In the genomic region with DNA sequence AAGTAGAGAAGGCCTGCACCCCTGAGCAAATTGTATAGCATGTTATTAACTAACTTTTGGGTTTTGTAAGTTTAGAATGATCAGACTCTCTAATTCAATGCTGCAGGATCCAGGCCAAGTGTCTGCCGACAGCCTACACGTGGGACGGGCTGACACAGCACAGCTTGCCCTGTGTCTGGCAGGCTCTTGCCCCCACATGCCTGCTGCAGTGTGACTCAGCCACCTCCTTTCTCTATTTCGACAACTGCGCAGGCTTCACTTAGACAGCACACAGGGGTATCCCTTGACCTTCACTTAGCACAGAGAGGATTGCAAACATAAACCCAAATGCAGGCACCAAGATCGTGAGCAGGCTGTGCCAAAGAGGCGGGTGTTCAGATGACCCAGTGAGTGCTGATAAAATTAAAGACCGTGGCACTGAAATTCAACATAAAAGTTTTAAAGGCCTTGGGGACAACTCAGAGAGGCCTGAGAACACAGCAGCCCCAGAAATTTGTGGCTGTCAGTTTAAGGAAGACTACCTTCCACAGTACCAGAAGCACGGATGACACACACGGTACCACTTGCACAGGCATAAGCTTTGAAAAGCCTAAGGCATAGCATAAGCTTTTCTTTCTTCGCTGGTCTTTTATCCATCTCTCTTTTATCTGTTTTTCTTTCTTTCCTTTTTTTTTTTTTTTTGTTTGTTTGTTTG, we compare ENCODE assay signal across 12 cellular contexts. TPM values are rescaled to one million over a fixed set of nuclear protein-coding genes. Genes with fewer than 3 reads are reported as not detected.
DNase-seq lines count a peak whose midpoint lies in the region; ATAC-seq, FAIRE-seq and TF ChIP-seq lines count a peak whose summit lies in the region.
"Had no signal": no experiment of that assay in that cellular context is flagged by ENCODE, and none has a peak within 500 bp of the region (broad histone marks: within the 10 kb centered on the region; RNA-seq: fewer than 3 reads in every experiment).

No MANE protein-coding gene starts in this region.

- H3K27ac ChIP-seq in Panc1 (ENCODE audit: low read length): no peak overlapping the region

- no peak for TF ChIP-seq CTCF in Panc1 (IDR thresholded peaks at IDR 0.05)

- no peak overlapping the region for H3K27ac Mint-ChIP-seq in activated CD8-positive, alpha-beta T cell treated with anti-CD3 and anti-CD28 coated beads, Interleukin-2, amount 10 ng/mL, durations not matched to agents 7 days and 5 days
- no peak overlapping the region for H3K27ac Mint-ChIP-seq in natural killer cell treated with Interleukin-12 subunit alpha and Interleukin-12 subunit beta and Interleukin-15 and Interleukin-18, amount 100 ng/mL, for 72 hours
- H3K27ac Mint-ChIP-seq: activated CD4-positive, alpha-beta memory T cell treated with anti-CD3 and anti-CD28 coated beads for 36 hours; immature natural killer cell had no signal

- no TSS peak for BruUV-seq in Panc1 (replicated peaks; lab: Mats Ljungman, UMichigan)

- POLR2A ChIA-PET in Panc1 (lab: Charles Lee): interaction anchor here (0.7 kb wide), 1 partner anchor 834 kb away, joined by 7 read pairs; no protein-coding TSS in a partner anchor
- POLR2A ChIA-PET in activated CD8-positive, alpha-beta T cell treated with anti-CD3 and anti-CD28 coated beads, Interleukin-2, amount 10 ng/mL, durations not matched to agents 7 days and 5 days (lab: Charles Lee): no interaction called here

- intact Hi-C loops in Panc1 (cut with micrococcal nuclease; ENCODE audit: unreplicated experiment): no loop called here

- H3K4me1 Mint-ChIP-seq in activated CD8-positive, alpha-beta T cell treated with anti-CD3 and anti-CD28 coated beads, Interleukin-2, amount 10 ng/mL, durations not matched to agents 7 days and 5 days (ENCODE audit: low read depth): no peaks in the 10 kb centered on the region
- H3K4me1 Mint-ChIP-seq in natural killer cell treated with Interleukin-12 subunit alpha and Interleukin-12 subunit beta and Interleukin-15 and Interleukin-18, amount 100 ng/mL, for 72 hours (ENCODE audit: low read depth in 2 of 2): no peaks in the 10 kb centered on the region
- H3K4me1 Mint-ChIP-seq: central memory CD8-positive, alpha-beta T cell; immature natural killer cell had no signal

- no peaks in the 10 kb centered on the region for H3K9me3 ChIP-seq in Panc1 (ENCODE audit: control insufficient read depth, insufficient read depth, low read depth, low read length)

- 0 out of 2 replicates have a peak, but pooled peaks have one; percentile 39 for ATAC-seq in Panc1
- ATAC-seq in activated CD8-positive, alpha-beta T cell treated with anti-CD3 and anti-CD28 coated beads, Interleukin-2, amount 10 ng/mL, durations not matched to agents 7 days and 5 days: no peak
- no peak for ATAC-seq in natural killer cell treated with Interleukin-12 subunit alpha and Interleukin-12 subunit beta and Interleukin-15 and Interleukin-18, amount 100 ng/mL, for 72 hours

- no peak for DNase-seq in Panc1 (ENCODE audit: low read depth, low spot score)
- peak; percentile 44 for DNase-seq in fibroblast of peridontal ligament (ENCODE audit: extremely low read depth)
- peak; percentile 22 for DNase-seq in middle frontal gyrus (ENCODE audit: extremely low spot score, low spot score)
- DNase-seq in urothelium cell line (ENCODE audit: low spot score): peak; percentile 74
- DNase-seq in retina: no peak
- no peak for DNase-seq in activated CD8-positive, alpha-beta T cell treated with anti-CD3 and anti-CD28 coated beads, Interleukin-2, amount 10 ng/mL, durations not matched to agents 7 days and 5 days
- DNase-seq in natural killer cell treated with Interleukin-12 subunit alpha and Interleukin-12 subunit beta and Interleukin-15 and Interleukin-18, amount 100 ng/mL, for 72 hours (ENCODE audit: low spot score): no peak
- DNase-seq in NCI-H2107 treated with DMSO at 0.1 percent for 48 hours (lab: John Stamatoyannopoulos, UW; ENCODE audit: unreplicated experiment): no peak
- DNase-seq: activated CD4-positive, alpha-beta memory T cell treated with anti-CD3 and anti-CD28 coated beads for 36 hours; GF-D8; immature natural killer cell had no signal

- no peak overlapping the region for H3K4me3 Mint-ChIP-seq in activated CD8-positive, alpha-beta T cell treated with anti-CD3 and anti-CD28 coated beads, Interleukin-2, amount 10 ng/mL, durations not matched to agents 7 days and 5 days
- no peak overlapping the region for H3K4me3 Mint-ChIP-seq in natural killer cell treated with Interleukin-12 subunit alpha and Interleukin-12 subunit beta and Interleukin-15 and Interleukin-18, amount 100 ng/mL, for 72 hours
- H3K4me3 Mint-ChIP-seq: activated CD4-positive, alpha-beta memory T cell treated with anti-CD3 and anti-CD28 coated beads for 36 hours; central memory CD8-positive, alpha-beta T cell; immature natural killer cell had no signal

- H3K9me3 Mint-ChIP-seq in activated CD8-positive, alpha-beta T cell treated with anti-CD3 and anti-CD28 coated beads, Interleukin-2, amount 10 ng/mL, durations not matched to agents 7 days and 5 days (ENCODE audit: insufficient read depth): no peaks in the 10 kb centered on the region
- H3K9me3 Mint-ChIP-seq in natural killer cell treated with Interleukin-12 subunit alpha and Interleukin-12 subunit beta and Interleukin-15 and Interleukin-18, amount 100 ng/mL, for 72 hours: no peaks in the 10 kb centered on the region
- H3K9me3 Mint-ChIP-seq: activated CD4-positive, alpha-beta memory T cell treated with anti-CD3 and anti-CD28 coated beads for 36 hours; central memory CD8-positive, alpha-beta T cell; immature natural killer cell had no signal

- H3K27me3 Mint-ChIP-seq in activated CD8-positive, alpha-beta T cell treated with anti-CD3 and anti-CD28 coated beads, Interleukin-2, amount 10 ng/mL, durations not matched to agents 7 days and 5 days (ENCODE audit: low read depth): no peaks in the 10 kb centered on the region
- H3K27me3 Mint-ChIP-seq in natural killer cell treated with Interleukin-12 subunit alpha and Interleukin-12 subunit beta and Interleukin-15 and Interleukin-18, amount 100 ng/mL, for 72 hours: no peaks in the 10 kb centered on the region
- H3K27me3 Mint-ChIP-seq: activated CD4-positive, alpha-beta memory T cell treated with anti-CD3 and anti-CD28 coated beads for 36 hours; central memory CD8-positive, alpha-beta T cell had no signal

- FAIRE-seq in urothelium cell line (lab: Jason Lieb, UNC): no peak

- H3K4me1 ChIP-seq in Panc1 (ENCODE audit: control insufficient read depth, insufficient read depth, low read length): no peaks in the 10 kb centered on the region

- H3K4me3 ChIP-seq in Panc1 (ENCODE audit: low read depth in 2 of 2, low read length in 2 of 2): no peak overlapping the region

- H3K36me3 ChIP-seq in Panc1 (ENCODE audit: control insufficient read depth, insufficient read depth, low read length): no peaks in the 10 kb centered on the region

- peaks cover 19% of the 10 kb centered on the region for H3K27me3 ChIP-seq in Panc1 (ENCODE audit: control insufficient read depth, insufficient read depth, low read length)

- H3K36me3 Mint-ChIP-seq in activated CD8-positive, alpha-beta T cell treated with anti-CD3 and anti-CD28 coated beads, Interleukin-2, amount 10 ng/mL, durations not matched to agents 7 days and 5 days (ENCODE audit: low read depth): peaks cover 35% of the 10 kb centered on the region
- H3K36me3 Mint-ChIP-seq in natural killer cell treated with Interleukin-12 subunit alpha and Interleukin-12 subunit beta and Interleukin-15 and Interleukin-18, amount 100 ng/mL, for 72 hours: peaks cover 4% of the 10 kb centered on the region

- in situ Hi-C loops in Panc1 (cut with HindIII; ENCODE audit: low pct_unique_long_range_greater_than_20kb, low sequenced_read_pairs): no loop called here

- CTCF ChIA-PET in Panc1 (lab: Charles Lee): interaction anchor here (0.7 kb wide), 1 partner anchor 192 kb away, joined by 5 read pairs; no protein-coding TSS in a partner anchor
- CTCF ChIA-PET in activated CD8-positive, alpha-beta T cell treated with anti-CD3 and anti-CD28 coated beads, Interleukin-2, amount 10 ng/mL, durations not matched to agents 7 days and 5 days (lab: Charles Lee): no interaction called here

RNA-seq across cellular contexts. Expression of gene SCN3B, which starts 37.8 kb away (rescaled TPM):
- total RNA-seq in Panc1 (2021; ENCODE audit: unreplicated experiment): 0.10 TPM
- not detected for polyA plus RNA-seq in Panc1 (2012; ENCODE audit: insufficient read length)
- not detected for total RNA-seq in activated CD8-positive, alpha-beta T cell treated with anti-CD3 and anti-CD28 coated beads, Interleukin-2, amount 10 ng/mL, durations not matched to agents 7 days and 5 days
- not detected for total RNA-seq in natural killer cell treated with Interleukin-12 subunit alpha and Interleukin-12 subunit beta and Interleukin-15 and Interleukin-18, amount 100 ng/mL, for 72 hours
- total RNA-seq: activated CD4-positive, alpha-beta memory T cell treated with anti-CD3 and anti-CD28 coated beads for 36 hours had no signal
- polyA plus RNA-seq: immature natural killer cell had no signal

Comparison
In these comparisons a context has a peak if more than half of its experiments do, and no peak if none do; other contexts are left out.
1. DNase-seq: peak in fibroblast of peridontal ligament (single experiment), middle frontal gyrus (single experiment) and urothelium cell line (single experiment); none in Panc1 (single experiment), retina (single experiment), activated CD8-positive, alpha-beta T cell treated with anti-CD3 and anti-CD28 coated beads, Interleukin-2, amount 10 ng/mL, durations not matched to agents 7 days and 5 days (single experiment), natural killer cell treated with Interleukin-12 subunit alpha and Interleukin-12 subunit beta and Interleukin-15 and Interleukin-18, amount 100 ng/mL, for 72 hours (single experiment) and NCI-H2107 treated with DMSO at 0.1 percent for 48 hours (single experiment).